ENCODE assay signal across 18 cellular contexts in the genomic region with DNA sequence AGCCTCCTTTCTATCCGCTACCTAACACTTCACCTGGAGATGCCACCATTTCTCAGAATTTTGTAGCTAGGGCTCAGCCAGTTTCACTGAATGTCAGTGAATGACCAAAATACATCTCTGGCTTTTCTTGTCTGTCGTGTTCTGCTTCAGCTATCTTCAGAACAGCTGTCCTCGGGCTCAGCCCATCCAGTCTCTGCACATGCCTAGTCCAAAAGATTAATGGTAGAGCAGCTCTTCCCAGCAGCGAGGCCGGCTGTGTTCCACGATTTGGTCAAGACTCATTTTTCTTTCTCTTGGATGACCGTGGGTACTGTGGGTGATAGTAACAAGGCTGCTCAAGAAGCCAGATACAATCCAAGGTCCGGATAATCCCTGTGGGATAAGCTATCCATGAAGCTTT.
"Had no signal": no experiment of that assay in that cellular context is flagged by ENCODE, and none has a peak within 500 bp of the region (broad histone marks: within the 10 kb centered on the region; RNA-seq: fewer than 3 reads in every experiment).

No MANE protein-coding gene starts in this region.

- H3K27ac ChIP-seq: SJCRH30 had no signal

- H3K36me3 ChIP-seq: SJCRH30 had no signal

- H3K27me3 ChIP-seq: SJCRH30 had no signal

- H3K9me3 ChIP-seq: SJCRH30 had no signal

- H3K4me1 ChIP-seq: SJCRH30 had no signal

- DNase-seq: KBM-7, MV-4-11, NCI-H1048, NCI-H1105, NCI-H1417, NCI-H1436 treated with DMSO at 0.1 percent for 48 hours, NCI-H1694, NCI-H187 treated with DMSO at 0.1 percent for 48 hours, NCI-H2029 treated with DMSO at 0.1 percent for 48 hours, NCI-H2171 treated with DMSO at 0.1 percent for 48 hours, NCI-H345, NCI-H446 treated with DMSO at 0.1 percent for 48 hours, NCI-H510A treated with DMSO at 0.1 percent for 48 hours, NCI-H526, RPMI8226, SHP77 had no signal

- H3K4me3 ChIP-seq: SJCRH30 had no signal

- ATAC-seq: SK-N-SH treated with all-trans-retinoic acid at 6 μM for 48 hours had no signal
